ENCODE assay signal across 9 cellular contexts in genomic region chr12:120856980-120857379, GRCh38. TPM values are rescaled to one million over a fixed set of nuclear protein-coding genes. Genes with fewer than 3 reads are reported as not detected.
A peak's percentile ranks its signal among the peaks of the same experiment; 100 is the strongest.
DNase-seq lines count a peak whose midpoint lies in the region; ATAC-seq and TF ChIP-seq lines count a peak whose summit lies in the region.
"Had no signal": no experiment of that assay in that cellular context is flagged by ENCODE, and none has a peak within 500 bp of the region (broad histone marks: within the 10 kb centered on the region; RNA-seq: fewer than 3 reads in every experiment).

No MANE protein-coding gene starts in this region.

- no TSS peak for BruUV-seq in mammary epithelial cell (replicated peaks; lab: Mats Ljungman, UMichigan)

- H3K27me3 Mint-ChIP-seq in osteocyte (ENCODE audit: unreplicated experiment), result no peaks in the 10 kb centered on the region

- H4K20me1 ChIP-seq in mammary epithelial cell (ENCODE audit: insufficient read depth, low read length), result no peaks in the 10 kb centered on the region

- peaks cover 16% of the 10 kb centered on the region for H3K4me1 ChIP-seq in mammary epithelial cell (ENCODE audit: insufficient read depth, low read length)

- no peak overlapping the region for H3K9ac ChIP-seq in mammary epithelial cell (ENCODE audit: insufficient read depth, low read length)

- H3K4me1 Mint-ChIP-seq in osteocyte (ENCODE audit: unreplicated experiment), result peaks cover 28% of the 10 kb centered on the region

- H3K36me3 Mint-ChIP-seq in osteocyte (ENCODE audit: unreplicated experiment), result peaks cover 12% of the 10 kb centered on the region

- H3K79me2 ChIP-seq in mammary epithelial cell (ENCODE audit: insufficient read depth, low read length), result peaks cover 73% of the 10 kb centered on the region

- dilution Hi-C loops in mammary epithelial cell (cut with HindIII; ENCODE audit: low sequenced_read_pairs), result no loop called here

- no peak overlapping the region for H3K27ac ChIP-seq in mammary epithelial cell (ENCODE audit: insufficient read depth, low read depth, low read length)

- H3K4me3 Mint-ChIP-seq in osteocyte (ENCODE audit: unreplicated experiment), result no peak overlapping the region

- CTCF ChIA-PET in mammary epithelial cell (lab: Charles Lee; ENCODE audit: low non-redundant PET), result interaction anchor here (0.6 to 0.8 kb wide), 3 partner anchors 43 to 115 kb away, joined by 3 to 4 read pairs (median 3); no protein-coding TSS in a partner anchor

- no peaks in the 10 kb centered on the region for H3K9me3 ChIP-seq in mammary epithelial cell (replicated peaks; ENCODE audit: insufficient read depth, low read length)

- H3K27me3 ChIP-seq in mammary epithelial cell (ENCODE audit: insufficient read depth, low read length), result no peaks in the 10 kb centered on the region

- H3K36me3 ChIP-seq in mammary epithelial cell (ENCODE audit: insufficient read depth, low read length), result peaks cover 2% of the 10 kb centered on the region

- no peak overlapping the region for H2AFZ ChIP-seq in mammary epithelial cell (ENCODE audit: low read depth, low read length)

- WGBS in mammary epithelial cell (ENCODE audit: low coverage, missing lambda C conversion rate), result 0% methylated on average over 2 of the region's 2 CpGs

- no peak overlapping the region for H3K27ac Mint-ChIP-seq in osteocyte (ENCODE audit: unreplicated experiment)

- intact Hi-C loops in mammary epithelial cell (cut with micrococcal nuclease), result loop anchor here (1.0 to 5.0 kb wide), 3 partner anchors 45 to 275 kb away; partner anchors contain the start of genes POP5 and SPPL3

- no peak overlapping the region for H3K4me3 ChIP-seq in mammary epithelial cell (replicated peaks in 1 of 3; ENCODE audit: insufficient read depth in 1 of 3, low read depth in 2 of 3, low read length in 3 of 3)

- ATAC-seq in GM21825 (IDR thresholded peaks at IDR 0.05; ENCODE audit: unreplicated experiment), result no peak

- no peak overlapping the region for H3K4me2 ChIP-seq in mammary epithelial cell (ENCODE audit: insufficient read depth, low read depth, low read length)

- TF ChIP-seq CTCF in mammary epithelial cell (conservative IDR thresholded peaks at IDR 0.05 in 1 of 2, IDR thresholded peaks at IDR 0.05 in 1 of 2; ENCODE audit: extremely low read depth in 1 of 2, insufficient read depth in 1 of 2, low read depth in 1 of 2, low read length in 2 of 2) (peak; percentile 25 to 58), osteocyte (IDR thresholded peaks at IDR 0.05) (peak; percentile 25)

- peaks cover 8% of the 10 kb centered on the region for H3K9me3 Mint-ChIP-seq in osteocyte (ENCODE audit: unreplicated experiment)

- in situ Hi-C loops in mammary epithelial cell (cut with MboI; ENCODE audit: low sequenced_read_pairs in 2 of 2), result no loop called here

- DNase-seq in NCI-H2107 treated with DMSO at 0.1 percent for 48 hours (lab: John Stamatoyannopoulos, UW; ENCODE audit: unreplicated experiment) (peak; percentile 42), NCI-H2107 (lab: John Stamatoyannopoulos, UW) (no peak), M059J (ENCODE audit: low read depth) (peak; percentile 22), mammary epithelial cell (peak; percentile 61), osteocyte (ENCODE audit: extremely low spot score, unreplicated experiment) (no peak), epidermal melanocyte (ENCODE audit: insufficient read length, low spot score) (no peak), islet precursor cell (no peak)
- DNase-seq: NCI-H524 had no signal

RNA-seq across cellular contexts. Expression of gene SPPL3, which starts 47.2 kb away (rescaled TPM):
- 3.9 and 9.7 TPM in 2 replicates for total RNA-seq in M059J (2014; rRNA removed; shearing (Covaris generic))
- total RNA-seq in mammary epithelial cell, result 10 to 100 TPM; 11.2 to 54.1 TPM
- polyA plus RNA-seq in mammary epithelial cell, result 18.7 TPM
- 69.0 TPM for polyA minus RNA-seq in mammary epithelial cell
- 61.7 and 70.3 TPM in 2 replicates for total RNA-seq in osteocyte

Comparison
In these comparisons a context has a peak if more than half of its experiments do, and no peak if none do; other contexts are left out.
1. DNase-seq: peak in NCI-H2107 treated with DMSO at 0.1 percent for 48 hours (single experiment), M059J (single experiment) and mammary epithelial cell (single experiment); none in NCI-H2107 (single experiment), osteocyte (single experiment), epidermal melanocyte (single experiment) and islet precursor cell (single experiment).